Comparison of ENCODE assay signal across 8 cellular contexts in the genomic region with DNA sequence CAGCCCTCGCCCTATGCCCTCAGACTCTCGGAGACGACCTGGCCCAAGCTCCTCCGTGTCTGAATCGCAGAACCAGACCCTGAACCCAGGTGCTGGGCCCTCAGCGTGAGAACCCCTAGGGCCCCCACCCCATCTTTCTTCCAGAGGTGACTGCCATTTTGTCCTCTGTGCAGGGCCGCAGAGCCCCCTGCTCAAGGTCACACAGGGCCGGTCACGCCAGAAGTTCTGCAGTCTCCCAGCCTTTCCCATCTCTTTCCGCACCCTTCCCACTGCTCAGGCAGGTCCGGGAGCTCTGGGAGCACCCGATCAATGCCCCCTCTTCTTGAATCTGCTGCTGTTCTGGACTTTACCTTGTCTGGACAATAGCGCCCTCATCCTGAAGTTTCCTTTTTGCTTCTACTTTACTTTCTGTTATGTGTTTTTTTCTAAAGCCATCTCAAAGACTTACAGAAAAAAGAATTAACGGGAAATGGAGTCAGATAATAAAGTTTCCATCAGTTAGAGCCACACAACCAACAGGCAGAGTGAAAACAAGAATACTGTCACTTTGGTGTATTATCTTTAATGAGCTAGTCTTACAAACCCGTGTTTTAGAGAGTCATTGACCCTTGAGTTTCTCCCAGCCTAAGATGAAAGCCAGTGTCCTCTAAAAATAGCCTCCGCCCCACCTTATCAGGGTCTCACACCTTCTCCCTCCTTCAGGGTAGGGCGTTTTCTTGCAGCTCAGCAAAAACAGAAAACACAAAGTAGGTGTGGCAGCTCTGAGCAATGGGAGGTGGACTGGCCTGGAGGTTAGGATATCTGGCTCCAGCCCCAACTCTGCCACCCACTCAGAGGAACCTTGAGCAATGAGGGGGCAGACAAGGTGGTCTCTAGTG. TPM values are rescaled to one million over a fixed set of nuclear protein-coding genes. Genes with fewer than 3 reads are reported as not detected.
DNase-seq lines count a peak whose midpoint lies in the region; ATAC-seq and TF ChIP-seq lines count a peak whose summit lies in the region.

No MANE protein-coding gene starts in this region.

- peaks cover 5% of the 10 kb centered on the region for H3K36me3 Mint-ChIP-seq in Caco-2 (ENCODE audit: insufficient read depth, unreplicated experiment)
- H3K36me3 Mint-ChIP-seq in natural killer cell treated with Interleukin-12 subunit alpha and Interleukin-12 subunit beta and Interleukin-15 and Interleukin-18, amount 100 ng/mL, for 72 hours = no peaks in the 10 kb centered on the region

- no peak for ATAC-seq in natural killer cell treated with Interleukin-12 subunit alpha and Interleukin-12 subunit beta and Interleukin-15 and Interleukin-18, amount 100 ng/mL, for 72 hours
- no peak for ATAC-seq in mucosa of descending colon
- ATAC-seq in GM21447 (IDR thresholded peaks at IDR 0.05; ENCODE audit: unreplicated experiment) = no peak
- ATAC-seq in HG03045 (IDR thresholded peaks at IDR 0.05; ENCODE audit: unreplicated experiment) = no peak

- no peaks in the 10 kb centered on the region for H3K36me3 ChIP-seq in Caco-2 (ENCODE audit: control insufficient read depth, insufficient read depth, low read length)
- H3K36me3 ChIP-seq in OCI-LY1 (ENCODE audit: insufficient read depth, low read length) = no peaks in the 10 kb centered on the region
- no peaks in the 10 kb centered on the region for H3K36me3 ChIP-seq in endocrine pancreas (ENCODE audit: control insufficient read depth, insufficient read depth, low read length)
- H3K36me3 ChIP-seq in mucosa of descending colon (ENCODE audit: low read depth) = no peaks in the 10 kb centered on the region

- H3K27me3 Mint-ChIP-seq in Caco-2 (ENCODE audit: insufficient read depth, unreplicated experiment) = peaks cover 19% of the 10 kb centered on the region
- peaks cover 19 to 31% of the 10 kb centered on the region in 2 donors for H3K27me3 Mint-ChIP-seq in natural killer cell treated with Interleukin-12 subunit alpha and Interleukin-12 subunit beta and Interleukin-15 and Interleukin-18, amount 100 ng/mL, for 72 hours

- H3K4me2 ChIP-seq in OCI-LY1 (ENCODE audit: low read length) = peak overlapping the region; percentile 20; the same call in 1 of the 2 replicates

- H3K9me3 ChIP-seq in Caco-2 (no peaks in the 10 kb centered on the region), OCI-LY1 (ENCODE audit: low read length) (no peaks in the 10 kb centered on the region), endocrine pancreas (ENCODE audit: control insufficient read depth, low read length) (no peaks in the 10 kb centered on the region), mucosa of descending colon (no peaks in the 10 kb centered on the region)

- peak overlapping the region; percentile 73 for H3K4me3 Mint-ChIP-seq in Caco-2 (ENCODE audit: unreplicated experiment)
- peak overlapping the region; percentile 73 for H3K4me3 Mint-ChIP-seq in natural killer cell treated with Interleukin-12 subunit alpha and Interleukin-12 subunit beta and Interleukin-15 and Interleukin-18, amount 100 ng/mL, for 72 hours

- no peak overlapping the region for H3K27ac ChIP-seq in OCI-LY1 (ENCODE audit: low read depth, low read length, poor library complexity, severe bottlenecking)

- H3K27ac Mint-ChIP-seq in Caco-2 (ENCODE audit: unreplicated experiment) = no peak overlapping the region
- H3K27ac Mint-ChIP-seq in natural killer cell treated with Interleukin-12 subunit alpha and Interleukin-12 subunit beta and Interleukin-15 and Interleukin-18, amount 100 ng/mL, for 72 hours = peak overlapping the region in 1 of 2 donors; percentile 66

- POLR2A ChIA-PET in Caco-2 (lab: Charles Lee) = no interaction called here

- H3K9ac ChIP-seq in OCI-LY1 (ENCODE audit: low read length) (no peak overlapping the region), endocrine pancreas (ENCODE audit: control insufficient read depth, insufficient read depth, low read length) (peak overlapping the region; percentile 99)

- CTCF ChIA-PET in Caco-2 (lab: Charles Lee) = interaction anchor here (1.4 to 3.5 kb wide), 3 partner anchors 16 to 95 kb away, joined by 4 to 29 read pairs (median 4); no protein-coding TSS in a partner anchor

- intact Hi-C loops in Caco-2 (cut with micrococcal nuclease; ENCODE audit: unreplicated experiment) = loop anchor here (5.0 to 10.0 kb wide), 2 partner anchors 91 to 92 kb away; partner anchors contain the start of gene TDRD7
- intact Hi-C loops in mucosa of descending colon (cut with DNase I, micrococcal nuclease) = no loop called here

- no peaks in the 10 kb centered on the region for H3K9me2 ChIP-seq in OCI-LY1 (ENCODE audit: low read depth, low read length)

- no peaks in the 10 kb centered on the region for H3K79me2 ChIP-seq in OCI-LY1 (ENCODE audit: insufficient read depth, low read length)

- peaks cover 5% of the 10 kb centered on the region; the same call in 1 of the 2 replicates for H3K27me3 ChIP-seq in Caco-2 (replicated peaks; ENCODE audit: control insufficient read depth, insufficient read depth, low read length)
- no peaks in the 10 kb centered on the region for H3K27me3 ChIP-seq in OCI-LY1 (ENCODE audit: insufficient read depth, low read length)
- no peaks in the 10 kb centered on the region for H3K27me3 ChIP-seq in endocrine pancreas (ENCODE audit: control insufficient read depth, insufficient read depth, low read length)

- DNase-seq in Caco-2 (no peak), mucosa of descending colon (no peak), SW 1271 (lab: John Stamatoyannopoulos, UW) (no peak)
- no peak for DNase-seq in natural killer cell treated with Interleukin-12 subunit alpha and Interleukin-12 subunit beta and Interleukin-15 and Interleukin-18, amount 100 ng/mL, for 72 hours (ENCODE audit: low spot score)

- H3K4me1 ChIP-seq in Caco-2 (no peaks in the 10 kb centered on the region; the same call in 1 of the 2 replicates), OCI-LY1 (ENCODE audit: insufficient read depth, low read length, severe bottlenecking) (peaks cover 11% of the 10 kb centered on the region), endocrine pancreas (ENCODE audit: control insufficient read depth, insufficient read depth, low read length) (peaks cover 29% of the 10 kb centered on the region), mucosa of descending colon (ENCODE audit: low read depth) (peaks cover 17% of the 10 kb centered on the region)

- BruUV-seq in Caco-2 (replicated peaks; lab: Mats Ljungman, UMichigan) = no TSS peak

- TF ChIP-seq CTCF in Caco-2 (IDR thresholded peaks at IDR 0.05; ENCODE audit: insufficient read depth in 1 of 2, low read depth in 1 of 2, low read length in 1 of 2, severe bottlenecking in 1 of 2, unreplicated experiment in 1 of 2) (no peak), OCI-LY1 (IDR thresholded peaks at IDR 0.05; ENCODE audit: low read length) (peak; percentile 24; the same call in 1 of the 2 replicates), mucosa of descending colon (IDR thresholded peaks at IDR 0.05) (no peak)

- no peak overlapping the region for H2AFZ ChIP-seq in OCI-LY1 (ENCODE audit: low read length)

- H3F3A ChIP-seq in OCI-LY1 (ENCODE audit: insufficient read depth, low read length) = no peaks in the 10 kb centered on the region

- H3K4me1 Mint-ChIP-seq in Caco-2 (ENCODE audit: low read depth, unreplicated experiment) = no peaks in the 10 kb centered on the region
- peaks cover 11 to 12% of the 10 kb centered on the region in 2 donors for H3K4me1 Mint-ChIP-seq in natural killer cell treated with Interleukin-12 subunit alpha and Interleukin-12 subunit beta and Interleukin-15 and Interleukin-18, amount 100 ng/mL, for 72 hours (ENCODE audit: low read depth in 2 of 2)

- H3K9me3 Mint-ChIP-seq in Caco-2 (ENCODE audit: unreplicated experiment) = no peaks in the 10 kb centered on the region
- H3K9me3 Mint-ChIP-seq in natural killer cell treated with Interleukin-12 subunit alpha and Interleukin-12 subunit beta and Interleukin-15 and Interleukin-18, amount 100 ng/mL, for 72 hours = no peaks in the 10 kb centered on the region

- H3K4me3 ChIP-seq in Caco-2 (ENCODE audit: low read depth, low read length) (no peak overlapping the region), OCI-LY1 (ENCODE audit: low read depth, low read length, poor library complexity, severe bottlenecking) (no peak overlapping the region), endocrine pancreas (ENCODE audit: control insufficient read depth, insufficient read depth, low read length) (peak overlapping the region; percentile 86), mucosa of descending colon (no peak overlapping the region)

- no peaks in the 10 kb centered on the region for H4K20me1 ChIP-seq in OCI-LY1 (ENCODE audit: insufficient read depth, low read length)

RNA-seq across cellular contexts. Expression of gene TMOD1, which starts 1.8 kb away (rescaled TPM):
- total RNA-seq in Caco-2 (2022) (1.00 and 1.1 TPM in 2 replicates), mucosa of descending colon (10 to 100 TPM in 1 of 3 donors, 1 to 10 TPM in 2; 2.6 to 36.0 (median 3.9) TPM)
- total RNA-seq in natural killer cell treated with Interleukin-12 subunit alpha and Interleukin-12 subunit beta and Interleukin-15 and Interleukin-18, amount 100 ng/mL, for 72 hours = 1 to 10 TPM; 1.1 to 2.1 TPM
